Comparison of ENCODE assay signal across 30 cellular contexts in the genomic region with DNA sequence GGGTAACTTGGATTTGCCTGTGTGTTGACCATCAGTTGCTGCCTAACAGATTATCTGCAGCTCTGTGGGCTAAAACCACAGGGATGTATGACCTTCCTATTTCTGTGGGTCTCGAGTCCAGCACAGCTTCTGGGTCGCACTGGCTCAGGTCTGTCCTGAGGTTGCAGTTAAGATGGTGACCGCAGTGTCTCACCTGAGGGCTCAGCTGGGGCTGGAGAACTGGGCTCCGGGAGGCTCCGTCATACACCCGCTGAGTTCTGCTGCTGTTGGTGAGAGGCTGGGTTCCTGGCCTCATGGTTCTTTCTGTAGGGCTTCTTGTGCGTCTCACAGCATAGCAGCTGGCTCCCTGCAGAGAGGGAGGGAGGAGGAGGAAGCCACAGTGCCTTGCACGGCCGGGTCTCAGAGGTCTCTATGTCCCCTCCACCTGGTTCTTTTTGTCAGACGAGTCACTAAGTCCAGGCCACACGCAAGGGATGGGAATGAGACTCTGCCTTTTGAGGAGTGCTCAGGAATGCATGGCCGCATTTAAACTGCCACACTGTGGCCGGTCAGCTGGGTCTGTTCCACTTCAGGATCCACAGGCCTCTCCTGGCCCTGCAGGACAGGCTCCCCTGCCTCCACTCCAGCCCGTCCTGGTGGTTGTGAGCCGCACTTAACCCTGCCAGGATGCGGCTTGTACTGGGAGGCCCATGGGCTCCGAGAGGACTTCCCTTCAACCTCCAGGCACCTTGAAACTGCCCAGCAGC.
DNase-seq lines count a peak whose midpoint lies in the region; ATAC-seq and TF ChIP-seq lines count a peak whose summit lies in the region.
"Had no signal": no experiment of that assay in that cellular context is flagged by ENCODE, and none has a peak within 500 bp of the region (broad histone marks: within the 10 kb centered on the region; RNA-seq: fewer than 3 reads in every experiment).

No MANE protein-coding gene starts in this region.

- DNase-seq in ELF-1 (ENCODE audit: low read depth, low spot score) (peak; percentile 43), NB4 (ENCODE audit: low read depth) (peak; percentile 18), dorsolateral prefrontal cortex (peak in 1 of 10 donors; percentile 20), nephron progenitor cell (no peak), NCI-H128 (lab: John Stamatoyannopoulos, UW; ENCODE audit: unreplicated experiment) (no peak), progenitor cell of endocrine pancreas (ENCODE audit: low spot score, unreplicated experiment) (no peak)
- DNase-seq in activated T-cell treated with anti-CD3 and anti-CD28 coated beads, Interleukin-2, amount 50 U/mL, for 72 hours: no peak
- DNase-seq: activated naive CD8-positive, alpha-beta T cell treated with anti-CD3 and anti-CD28 coated beads, Interleukin-2, amount 50 U/mL, for 24 hours; activated T-cell treated with anti-CD3 and anti-CD28 coated beads, Interleukin-2, amount 50 U/mL, for 4 hours; body of pancreas; C1 segment of cervical spinal cord; Caco-2; DMS79; effector CD4-positive, alpha-beta T cell; HCEC 1CT; KG1; MM.1S; naive B cell; NCI-H1436 treated with DMSO at 0.1 percent for 48 hours; NCI-H2107; NCI-H748 treated with DMSO at 0.1 percent for 48 hours; retina; SK-N-SH; stimulated activated CD4-positive, alpha-beta T cell treated with anti-CD3 and anti-CD28 coated beads, Interleukin-1b, Interleukin-23, amount 100 ng/mL, for 48 hours; stimulated activated CD8-positive, alpha-beta memory T cell treated with anti-CD3 and anti-CD28 coated beads, Interleukin-4, amount 100 ng/mL, for 48 hours; transverse colon had no signal

- TF ChIP-seq POLR2A in NB4 (IDR thresholded peaks at IDR 0.05; ENCODE audit: extremely low read depth, insufficient read length): no peak

- no peak for TF ChIP-seq CTCF in NB4 (IDR thresholded peaks at IDR 0.05; ENCODE audit: low read depth, low read length)
- no peak for TF ChIP-seq CTCF in dorsolateral prefrontal cortex (IDR thresholded peaks at IDR 0.05 in 54 of 56, conservative IDR thresholded peaks at IDR 0.05 in 2 of 56; ENCODE audit: low read depth in 1 of 56, partially characterized antibody in 56 of 56)
- TF ChIP-seq CTCF in nephron progenitor cell (IDR thresholded peaks at IDR 0.05): no peak
- TF ChIP-seq CTCF in progenitor cell of endocrine pancreas (IDR thresholded peaks at IDR 0.05; ENCODE audit: unreplicated experiment): no peak

- intact Hi-C loops in dorsolateral prefrontal cortex (cut with DNase I): no loop called here

- H3K4me1 Mint-ChIP-seq in nephron progenitor cell: peaks cover 20% of the 10 kb centered on the region
- no peaks in the 10 kb centered on the region for H3K4me1 Mint-ChIP-seq in progenitor cell of endocrine pancreas (ENCODE audit: low read depth)
- no peaks in the 10 kb centered on the region for H3K4me1 Mint-ChIP-seq in activated T-cell treated with anti-CD3 and anti-CD28 coated beads, Interleukin-2, amount 50 U/mL, for 72 hours (ENCODE audit: low read depth)
- H3K4me1 Mint-ChIP-seq: activated naive CD8-positive, alpha-beta T cell treated with anti-CD3 and anti-CD28 coated beads, Interleukin-2, amount 50 U/mL, for 24 hours; memory B cell had no signal

- H3K27ac Mint-ChIP-seq in nephron progenitor cell (peak overlapping the region; percentile 57), progenitor cell of endocrine pancreas (no peak overlapping the region)
- no peak overlapping the region for H3K27ac Mint-ChIP-seq in activated T-cell treated with anti-CD3 and anti-CD28 coated beads, Interleukin-2, amount 50 U/mL, for 72 hours
- H3K27ac Mint-ChIP-seq: activated naive CD8-positive, alpha-beta T cell treated with anti-CD3 and anti-CD28 coated beads, Interleukin-2, amount 50 U/mL, for 24 hours; memory B cell had no signal

- peak overlapping the region in 48 of 59 donors; percentile 5 to 83 (median 54) for H3K27ac ChIP-seq in dorsolateral prefrontal cortex
- H3K27ac ChIP-seq: body of pancreas, transverse colon had no signal

- no peaks in the 10 kb centered on the region for H3K27me3 ChIP-seq in dorsolateral prefrontal cortex
- H3K27me3 ChIP-seq: body of pancreas, transverse colon had no signal

- H3K36me3 Mint-ChIP-seq in nephron progenitor cell (ENCODE audit: low read depth) (peaks cover 68% of the 10 kb centered on the region), progenitor cell of endocrine pancreas (ENCODE audit: insufficient read depth) (peaks cover 23% of the 10 kb centered on the region)
- peaks cover 0 to 6% of the 10 kb centered on the region in 2 donors for H3K36me3 Mint-ChIP-seq in activated T-cell treated with anti-CD3 and anti-CD28 coated beads, Interleukin-2, amount 50 U/mL, for 72 hours (ENCODE audit: insufficient read depth in 2 of 2)

- H3K27me3 Mint-ChIP-seq in nephron progenitor cell (ENCODE audit: low read depth, poor library complexity) (peaks cover 3% of the 10 kb centered on the region), progenitor cell of endocrine pancreas (no peaks in the 10 kb centered on the region)
- no peaks in the 10 kb centered on the region for H3K27me3 Mint-ChIP-seq in activated T-cell treated with anti-CD3 and anti-CD28 coated beads, Interleukin-2, amount 50 U/mL, for 72 hours (ENCODE audit: low read depth)
- H3K27me3 Mint-ChIP-seq: activated naive CD8-positive, alpha-beta T cell treated with anti-CD3 and anti-CD28 coated beads, Interleukin-2, amount 50 U/mL, for 24 hours; memory B cell; naive B cell had no signal

- ATAC-seq in activated T-cell treated with anti-CD3 and anti-CD28 coated beads, Interleukin-2, amount 50 U/mL, for 72 hours (replicated peaks in 1 of 2): no peak
- ATAC-seq: activated CD4-positive, CD25-positive, alpha-beta regulatory T cell treated with anti-CD3 and anti-CD28 coated beads, Interleukin-2, amount 50 U/mL, for 24 hours; activated naive CD8-positive, alpha-beta T cell treated with anti-CD3 and anti-CD28 coated beads, Interleukin-2, amount 50 U/mL, for 24 hours; activated T-cell treated with anti-CD3 and anti-CD28 coated beads, Interleukin-2, amount 50 U/mL, for 4 hours; body of pancreas had no signal

- H3K9me3 Mint-ChIP-seq in nephron progenitor cell (no peaks in the 10 kb centered on the region), progenitor cell of endocrine pancreas (ENCODE audit: low read depth) (no peaks in the 10 kb centered on the region)
- no peaks in the 10 kb centered on the region for H3K9me3 Mint-ChIP-seq in activated T-cell treated with anti-CD3 and anti-CD28 coated beads, Interleukin-2, amount 50 U/mL, for 72 hours
- H3K9me3 Mint-ChIP-seq: activated naive CD8-positive, alpha-beta T cell treated with anti-CD3 and anti-CD28 coated beads, Interleukin-2, amount 50 U/mL, for 24 hours; activated T-cell treated with anti-CD3 and anti-CD28 coated beads, Interleukin-2, amount 50 U/mL, for 4 hours; memory B cell; naive B cell; T-helper 1 cell treated with Interleukin-12 subunit alpha and Interleukin-12 subunit beta and Interleukin-4 antibody, amounts not matched to agents 30 μg/mL and 1 μg/mL, for 36 hours had no signal

- H3K4me3 Mint-ChIP-seq in nephron progenitor cell: no peak overlapping the region
- no peak overlapping the region for H3K4me3 Mint-ChIP-seq in progenitor cell of endocrine pancreas (ENCODE audit: low read depth)
- H3K4me3 Mint-ChIP-seq in activated T-cell treated with anti-CD3 and anti-CD28 coated beads, Interleukin-2, amount 50 U/mL, for 72 hours: no peak overlapping the region
- H3K4me3 Mint-ChIP-seq: activated naive CD8-positive, alpha-beta T cell treated with anti-CD3 and anti-CD28 coated beads, Interleukin-2, amount 50 U/mL, for 24 hours; activated T-cell treated with anti-CD3 and anti-CD28 coated beads, Interleukin-2, amount 50 U/mL, for 4 hours; memory B cell; naive B cell; T-helper 1 cell treated with Interleukin-12 subunit alpha and Interleukin-12 subunit beta and Interleukin-4 antibody, amounts not matched to agents 30 μg/mL and 1 μg/mL, for 36 hours had no signal

- H3K4me3 ChIP-seq in NB4 (ENCODE audit: low read depth, low read length): no peak overlapping the region
- H3K4me3 ChIP-seq in dorsolateral prefrontal cortex: no peak overlapping the region
- H3K4me3 ChIP-seq: body of pancreas, smooth muscle cell, transverse colon had no signal

Comparison
In these comparisons a context has a peak if more than half of its experiments do, and no peak if none do; other contexts are left out.
1. DNase-seq: peak in ELF-1 (single experiment) and NB4 (single experiment); none in nephron progenitor cell (single experiment), NCI-H128 (single experiment), progenitor cell of endocrine pancreas (single experiment) and activated T-cell treated with anti-CD3 and anti-CD28 coated beads, Interleukin-2, amount 50 U/mL, for 72 hours (0 of 2).